1 cellular context compared by ENCODE assay signal in the genomic region with DNA sequence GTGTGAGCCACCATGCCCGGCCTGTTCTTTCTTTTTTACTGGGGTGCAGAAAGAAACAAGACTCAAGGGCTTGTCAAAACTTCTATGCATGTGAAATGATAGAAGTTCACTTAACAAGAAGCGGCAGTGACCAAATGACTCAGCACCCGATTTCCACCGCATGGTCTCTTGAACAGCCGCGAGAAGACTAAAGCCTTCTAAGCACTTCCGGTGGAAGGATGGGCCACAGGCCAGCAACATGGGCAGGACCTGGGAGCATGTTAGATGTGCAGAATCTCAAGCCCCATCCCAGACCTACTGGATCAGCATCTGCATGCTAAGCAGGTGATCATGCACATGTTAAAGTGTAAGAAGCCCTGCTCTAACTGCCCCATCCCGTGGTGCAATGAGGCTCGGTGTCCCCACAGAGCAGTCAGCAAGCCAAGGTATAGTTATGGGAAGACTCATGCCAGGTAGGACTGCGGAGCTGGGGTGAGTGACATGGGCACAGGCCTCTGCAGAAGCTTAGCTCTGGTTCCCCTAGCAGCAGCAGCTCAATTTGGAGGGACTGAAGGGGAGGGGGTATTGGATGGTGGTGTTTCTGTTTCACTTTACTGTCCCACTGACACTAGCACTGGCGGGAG.
TF ChIP-seq lines count a peak whose summit lies in the region.

No MANE protein-coding gene starts in this region.

TF ChIP-seq in K562, 482 proteins besides CTCF, POLR2A, EP300 and RAD21 (continued from another document and continues in another):
- peak; percentile 31 for TF ChIP-seq MAFK (IDR thresholded peaks at IDR 0.05; ENCODE audit: low read length)
- no peak for TF ChIP-seq ZNF57 (CRISPR knock-in tag; IDR thresholded peaks at IDR 0.05)
- TF ChIP-seq ZBTB7A (IDR thresholded peaks at IDR 0.05; ENCODE audit: borderline replicate concordance, control insufficient read depth, low read depth, low read length), result no peak
- no peak for TF ChIP-seq BDP1 (IDR thresholded peaks at IDR 0.05; ENCODE audit: insufficient read depth, insufficient read length)
- TF ChIP-seq ETV1 (tag; conservative IDR thresholded peaks at IDR 0.05; ENCODE audit: low read depth), result 0 out of 2 replicates have a peak, but pooled peaks have one; percentile 46
- TF ChIP-seq, protein P1, sequence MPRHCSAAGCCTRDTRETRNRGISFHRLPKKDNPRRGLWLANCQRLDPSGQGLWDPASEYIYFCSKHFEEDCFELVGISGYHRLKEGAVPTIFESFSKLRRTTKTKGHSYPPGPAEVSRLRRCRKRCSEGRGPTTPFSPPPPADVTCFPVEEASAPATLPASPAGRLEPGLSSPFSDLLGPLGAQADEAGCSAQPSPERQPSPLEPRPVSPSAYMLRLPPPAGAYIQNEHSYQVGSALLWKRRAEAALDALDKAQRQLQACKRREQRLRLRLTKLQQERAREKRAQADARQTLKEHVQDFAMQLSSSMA (CRISPR knock-in tag; IDR thresholded peaks at IDR 0.05), result no peak
- TF ChIP-seq AFF4 (CRISPR knock-in tag; IDR thresholded peaks at IDR 0.05), result no peak
- TF ChIP-seq SP2 (IDR thresholded peaks at IDR 0.05; ENCODE audit: extremely low read depth, low read depth, low read length, poor library complexity, severe bottlenecking), result no peak
- no peak for TF ChIP-seq ZNF717 (CRISPR knock-in tag; IDR thresholded peaks at IDR 0.05)
- no peak for TF ChIP-seq STAT5A (IDR thresholded peaks at IDR 0.05; ENCODE audit: borderline replicate concordance, low read length)
- no peak for TF ChIP-seq NRF1 (conservative IDR thresholded peaks at IDR 0.05 in 1 of 2, IDR thresholded peaks at IDR 0.05 in 1 of 2)
- TF ChIP-seq HNRNPH1 (optimal IDR thresholded peaks at IDR 0.05; ENCODE audit: low read depth, low read length), result no peak
- no peak for TF ChIP-seq ZNF561 (CRISPR knock-in tag; conservative IDR thresholded peaks at IDR 0.05)
- TF ChIP-seq, protein P2, sequence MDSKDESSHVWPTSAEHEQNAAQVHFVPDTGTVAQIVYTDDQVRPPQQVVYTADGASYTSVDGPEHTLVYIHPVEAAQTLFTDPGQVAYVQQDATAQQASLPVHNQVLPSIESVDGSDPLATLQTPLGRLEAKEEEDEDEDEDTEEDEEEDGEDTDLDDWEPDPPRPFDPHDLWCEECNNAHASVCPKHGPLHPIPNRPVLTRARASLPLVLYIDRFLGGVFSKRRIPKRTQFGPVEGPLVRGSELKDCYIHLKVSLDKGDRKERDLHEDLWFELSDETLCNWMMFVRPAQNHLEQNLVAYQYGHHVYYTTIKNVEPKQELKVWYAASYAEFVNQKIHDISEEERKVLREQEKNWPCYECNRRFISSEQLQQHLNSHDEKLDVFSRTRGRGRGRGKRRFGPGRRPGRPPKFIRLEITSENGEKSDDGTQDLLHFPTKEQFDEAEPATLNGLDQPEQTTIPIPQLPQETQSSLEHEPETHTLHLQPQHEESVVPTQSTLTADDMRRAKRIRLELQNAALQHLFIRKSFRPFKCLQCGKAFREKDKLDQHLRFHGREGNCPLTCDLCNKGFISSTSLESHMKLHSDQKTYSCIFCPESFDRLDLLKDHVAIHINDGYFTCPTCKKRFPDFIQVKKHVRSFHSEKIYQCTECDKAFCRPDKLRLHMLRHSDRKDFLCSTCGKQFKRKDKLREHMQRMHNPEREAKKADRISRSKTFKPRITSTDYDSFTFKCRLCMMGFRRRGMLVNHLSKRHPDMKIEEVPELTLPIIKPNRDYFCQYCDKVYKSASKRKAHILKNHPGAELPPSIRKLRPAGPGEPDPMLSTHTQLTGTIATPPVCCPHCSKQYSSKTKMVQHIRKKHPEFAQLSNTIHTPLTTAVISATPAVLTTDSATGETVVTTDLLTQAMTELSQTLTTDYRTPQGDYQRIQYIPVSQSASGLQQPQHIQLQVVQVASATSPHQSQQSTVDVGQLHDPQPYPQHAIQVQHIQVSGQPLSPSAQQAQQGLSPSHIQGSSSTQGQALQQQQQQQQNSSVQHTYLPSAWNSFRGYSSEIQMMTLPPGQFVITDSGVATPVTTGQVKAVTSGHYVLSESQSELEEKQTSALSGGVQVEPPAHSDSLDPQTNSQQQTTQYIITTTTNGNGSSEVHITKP (IDR thresholded peaks at IDR 0.05; ENCODE audit: partially characterized antibody), result no peak
- no peak for TF ChIP-seq STAT6 (CRISPR knock-in tag; IDR thresholded peaks at IDR 0.05)
- TF ChIP-seq EP400 (IDR thresholded peaks at IDR 0.05), result 0 out of 2 replicates have a peak, but pooled peaks have one; percentile 16
- TF ChIP-seq CTBP1 (IDR thresholded peaks at IDR 0.05; ENCODE audit: borderline replicate concordance), result peak; percentile 15; the same call in 1 of the 2 replicates
- no peak for TF ChIP-seq KLF13 (tag; IDR thresholded peaks at IDR 0.05; ENCODE audit: borderline replicate concordance, low read depth)
- TF ChIP-seq ETS1 (conservative IDR thresholded peaks at IDR 0.05; ENCODE audit: control insufficient read depth, low read depth, low read length), result no peak
- no peak for TF ChIP-seq ZBTB8A (IDR thresholded peaks at IDR 0.05; ENCODE audit: partially characterized antibody)
- no peak for TF ChIP-seq SP1 (CRISPR knock-in tag; IDR thresholded peaks at IDR 0.05)
- TF ChIP-seq, protein P3, sequence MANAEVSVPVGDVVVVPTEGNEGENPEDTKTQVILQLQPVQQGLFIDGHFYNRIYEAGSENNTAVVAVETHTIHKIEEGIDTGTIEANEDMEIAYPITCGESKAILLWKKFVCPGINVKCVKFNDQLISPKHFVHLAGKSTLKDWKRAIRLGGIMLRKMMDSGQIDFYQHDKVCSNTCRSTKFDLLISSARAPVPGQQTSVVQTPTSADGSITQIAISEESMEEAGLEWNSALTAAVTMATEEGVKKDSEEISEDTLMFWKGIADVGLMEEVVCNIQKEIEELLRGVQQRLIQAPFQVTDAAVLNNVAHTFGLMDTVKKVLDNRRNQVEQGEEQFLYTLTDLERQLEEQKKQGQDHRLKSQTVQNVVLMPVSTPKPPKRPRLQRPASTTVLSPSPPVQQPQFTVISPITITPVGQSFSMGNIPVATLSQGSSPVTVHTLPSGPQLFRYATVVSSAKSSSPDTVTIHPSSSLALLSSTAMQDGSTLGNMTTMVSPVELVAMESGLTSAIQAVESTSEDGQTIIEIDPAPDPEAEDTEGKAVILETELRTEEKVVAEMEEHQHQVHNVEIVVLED (CRISPR knock-in tag; IDR thresholded peaks at IDR 0.05), result no peak
- no peak for TF ChIP-seq MLX (CRISPR knock-in tag; conservative IDR thresholded peaks at IDR 0.05)
- no peak for TF ChIP-seq RBM22 (IDR thresholded peaks at IDR 0.05; ENCODE audit: low read depth, low read length, poor library complexity, severe bottlenecking)
- TF ChIP-seq ZNF589 (CRISPR knock-in tag; IDR thresholded peaks at IDR 0.05; ENCODE audit: low read depth), result no peak
- TF ChIP-seq PTBP1 (IDR thresholded peaks at IDR 0.05; ENCODE audit: low read depth, low read length), result no peak
- no peak for TF ChIP-seq RBM14 (IDR thresholded peaks at IDR 0.05; ENCODE audit: borderline replicate concordance, insufficient read depth, low read depth, low read length)
- TF ChIP-seq HDAC1 (IDR thresholded peaks at IDR 0.05), result no peak
- TF ChIP-seq MCM3 (IDR thresholded peaks at IDR 0.05), result no peak
- TF ChIP-seq ZSCAN29 (IDR thresholded peaks at IDR 0.05), result no peak
- no peak for TF ChIP-seq ZNF778 (CRISPR knock-in tag; IDR thresholded peaks at IDR 0.05)
- peak; percentile 59 for TF ChIP-seq FOSL1 (tag; conservative IDR thresholded peaks at IDR 0.05)
- TF ChIP-seq ZNF592 (IDR thresholded peaks at IDR 0.05), result 0 out of 2 replicates have a peak, but pooled peaks have one; percentile 51
- TF ChIP-seq ARID1B (IDR thresholded peaks at IDR 0.05), result no peak
- TF ChIP-seq ZNF274 (IDR thresholded peaks at IDR 0.05; ENCODE audit: borderline replicate concordance, low read depth, low read length), result no peak
- TF ChIP-seq BCOR (IDR thresholded peaks at IDR 0.05), result no peak
- TF ChIP-seq ZNF121 (CRISPR knock-in tag; conservative IDR thresholded peaks at IDR 0.05), result no peak
- TF ChIP-seq ZNF316 (IDR thresholded peaks at IDR 0.05), result peak; percentile 24; the same call in 1 of the 2 replicates
- TF ChIP-seq CREM (IDR thresholded peaks at IDR 0.05; ENCODE audit: low read depth), result no peak
- no peak for TF ChIP-seq CAMTA2 (CRISPR knock-in tag; conservative IDR thresholded peaks at IDR 0.05)
- no peak for TF ChIP-seq FOXJ3 (CRISPR knock-in tag; IDR thresholded peaks at IDR 0.05)
- no peak for TF ChIP-seq POLR3G (IDR thresholded peaks at IDR 0.05; ENCODE audit: extremely low read depth, insufficient read length, insufficient replicate concordance)
